ENCODE assay signal across 2 cellular contexts in the genomic region with DNA sequence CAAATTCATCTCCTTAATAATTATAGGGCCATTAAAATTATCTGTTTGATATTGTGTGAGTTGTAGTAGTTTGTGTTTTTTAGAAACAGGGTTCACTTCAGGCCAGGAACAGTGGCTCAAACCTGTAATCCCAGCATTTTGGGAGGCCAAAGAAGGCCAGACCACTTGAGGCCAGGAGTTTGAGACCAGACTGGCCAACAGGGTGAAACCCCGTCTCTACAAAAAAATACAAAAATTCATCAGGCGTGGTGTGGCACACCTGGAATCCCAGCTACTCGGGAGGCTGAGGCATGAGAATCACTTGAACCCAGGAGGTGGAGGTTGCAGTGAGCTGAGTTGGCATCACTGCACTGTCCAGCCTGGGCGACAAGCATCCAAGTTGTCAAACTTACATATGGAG.
TF ChIP-seq lines count a peak whose summit lies in the region.

No MANE protein-coding gene starts in this region.

TF ChIP-seq in HepG2, 621 proteins besides CTCF, POLR2A, EP300 and RAD21:
- TF ChIP-seq ZNF343 (CRISPR knock-in tag; IDR thresholded peaks at IDR 0.05) (no peak), JUND (CRISPR knock-in tag; IDR thresholded peaks at IDR 0.05) (no peak), ZNF121 (CRISPR knock-in tag; IDR thresholded peaks at IDR 0.05) (0 out of 2 replicates have a peak, but pooled peaks have one; percentile 35), AGO2 (optimal IDR thresholded peaks at IDR 0.05; ENCODE audit: low read depth, low read length) (peak; percentile 25)

TF ChIP-seq in K562, 482 proteins besides CTCF, POLR2A, EP300 and RAD21:
- TF ChIP-seq NELFE (IDR thresholded peaks at IDR 0.05; ENCODE audit: insufficient read depth, insufficient read length) (no peak), TAF15 (IDR thresholded peaks at IDR 0.05; ENCODE audit: low read depth, low read length) (no peak), RNF2 (IDR thresholded peaks at IDR 0.05) (no peak), ZNF175 (CRISPR knock-in tag; IDR thresholded peaks at IDR 0.05; ENCODE audit: low read depth) (no peak), ZNF561 (CRISPR knock-in tag; conservative IDR thresholded peaks at IDR 0.05) (no peak), STAT5B (CRISPR knock-in tag; IDR thresholded peaks at IDR 0.05) (no peak), POLR2AphosphoS5 (IDR thresholded peaks at IDR 0.05; ENCODE audit: control insufficient read depth, insufficient read depth, low read depth, low read length) (peak; percentile 35; the same call in 1 of the 2 replicates), FOS (IDR thresholded peaks at IDR 0.05; ENCODE audit: extremely low read depth, insufficient read length) (no peak), ZNF76 (CRISPR knock-in tag; IDR thresholded peaks at IDR 0.05; ENCODE audit: borderline replicate concordance) (no peak), POLR2AphosphoS2 (IDR thresholded peaks at IDR 0.05; ENCODE audit: low read length) (peak; percentile 73; the same call in 1 of the 2 replicates), ZNF146 (CRISPR knock-in tag; IDR thresholded peaks at IDR 0.05; ENCODE audit: unreplicated experiment) (no peak), ZNF224 (CRISPR knock-in tag; IDR thresholded peaks at IDR 0.05) (no peak), POLR2G (IDR thresholded peaks at IDR 0.05; ENCODE audit: low read depth, low read length) (peak; percentile 63), HEY1 (CRISPR knock-in tag; IDR thresholded peaks at IDR 0.05; ENCODE audit: borderline replicate concordance) (no peak), ERF (CRISPR knock-in tag; IDR thresholded peaks at IDR 0.05) (no peak), ZNF134 (CRISPR knock-in tag; conservative IDR thresholded peaks at IDR 0.05) (no peak), ETS2 (tag; IDR thresholded peaks at IDR 0.05; ENCODE audit: borderline replicate concordance, poor library complexity, severe bottlenecking) (no peak), RBM22 (IDR thresholded peaks at IDR 0.05; ENCODE audit: low read depth, low read length, poor library complexity, severe bottlenecking) (peak; percentile 75), MBD2 (IDR thresholded peaks at IDR 0.05; ENCODE audit: borderline replicate concordance, low read depth) (no peak)
- TF ChIP-seq, protein P1, sequence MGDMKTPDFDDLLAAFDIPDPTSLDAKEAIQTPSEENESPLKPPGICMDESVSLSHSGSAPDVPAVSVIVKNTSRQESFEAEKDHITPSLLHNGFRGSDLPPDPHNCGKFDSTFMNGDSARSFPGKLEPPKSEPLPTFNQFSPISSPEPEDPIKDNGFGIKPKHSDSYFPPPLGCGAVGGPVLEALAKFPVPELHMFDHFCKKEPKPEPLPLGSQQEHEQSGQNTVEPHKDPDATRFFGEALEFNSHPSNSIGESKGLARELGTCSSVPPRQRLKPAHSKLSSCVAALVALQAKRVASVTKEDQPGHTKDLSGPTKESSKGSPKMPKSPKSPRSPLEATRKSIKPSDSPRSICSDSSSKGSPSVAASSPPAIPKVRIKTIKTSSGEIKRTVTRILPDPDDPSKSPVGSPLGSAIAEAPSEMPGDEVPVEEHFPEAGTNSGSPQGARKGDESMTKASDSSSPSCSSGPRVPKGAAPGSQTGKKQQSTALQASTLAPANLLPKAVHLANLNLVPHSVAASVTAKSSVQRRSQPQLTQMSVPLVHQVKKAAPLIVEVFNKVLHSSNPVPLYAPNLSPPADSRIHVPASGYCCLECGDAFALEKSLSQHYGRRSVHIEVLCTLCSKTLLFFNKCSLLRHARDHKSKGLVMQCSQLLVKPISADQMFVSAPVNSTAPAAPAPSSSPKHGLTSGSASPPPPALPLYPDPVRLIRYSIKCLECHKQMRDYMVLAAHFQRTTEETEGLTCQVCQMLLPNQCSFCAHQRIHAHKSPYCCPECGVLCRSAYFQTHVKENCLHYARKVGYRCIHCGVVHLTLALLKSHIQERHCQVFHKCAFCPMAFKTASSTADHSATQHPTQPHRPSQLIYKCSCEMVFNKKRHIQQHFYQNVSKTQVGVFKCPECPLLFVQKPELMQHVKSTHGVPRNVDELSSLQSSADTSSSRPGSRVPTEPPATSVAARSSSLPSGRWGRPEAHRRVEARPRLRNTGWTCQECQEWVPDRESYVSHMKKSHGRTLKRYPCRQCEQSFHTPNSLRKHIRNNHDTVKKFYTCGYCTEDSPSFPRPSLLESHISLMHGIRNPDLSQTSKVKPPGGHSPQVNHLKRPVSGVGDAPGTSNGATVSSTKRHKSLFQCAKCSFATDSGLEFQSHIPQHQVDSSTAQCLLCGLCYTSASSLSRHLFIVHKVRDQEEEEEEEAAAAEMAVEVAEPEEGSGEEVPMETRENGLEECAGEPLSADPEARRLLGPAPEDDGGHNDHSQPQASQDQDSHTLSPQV (IDR thresholded peaks at IDR 0.05), result no peak
- TF ChIP-seq, protein P2, sequence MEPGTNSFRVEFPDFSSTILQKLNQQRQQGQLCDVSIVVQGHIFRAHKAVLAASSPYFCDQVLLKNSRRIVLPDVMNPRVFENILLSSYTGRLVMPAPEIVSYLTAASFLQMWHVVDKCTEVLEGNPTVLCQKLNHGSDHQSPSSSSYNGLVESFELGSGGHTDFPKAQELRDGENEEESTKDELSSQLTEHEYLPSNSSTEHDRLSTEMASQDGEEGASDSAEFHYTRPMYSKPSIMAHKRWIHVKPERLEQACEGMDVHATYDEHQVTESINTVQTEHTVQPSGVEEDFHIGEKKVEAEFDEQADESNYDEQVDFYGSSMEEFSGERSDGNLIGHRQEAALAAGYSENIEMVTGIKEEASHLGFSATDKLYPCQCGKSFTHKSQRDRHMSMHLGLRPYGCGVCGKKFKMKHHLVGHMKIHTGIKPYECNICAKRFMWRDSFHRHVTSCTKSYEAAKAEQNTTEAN (CRISPR knock-in tag; IDR thresholded peaks at IDR 0.05), result no peak
- TF ChIP-seq, protein P3, sequence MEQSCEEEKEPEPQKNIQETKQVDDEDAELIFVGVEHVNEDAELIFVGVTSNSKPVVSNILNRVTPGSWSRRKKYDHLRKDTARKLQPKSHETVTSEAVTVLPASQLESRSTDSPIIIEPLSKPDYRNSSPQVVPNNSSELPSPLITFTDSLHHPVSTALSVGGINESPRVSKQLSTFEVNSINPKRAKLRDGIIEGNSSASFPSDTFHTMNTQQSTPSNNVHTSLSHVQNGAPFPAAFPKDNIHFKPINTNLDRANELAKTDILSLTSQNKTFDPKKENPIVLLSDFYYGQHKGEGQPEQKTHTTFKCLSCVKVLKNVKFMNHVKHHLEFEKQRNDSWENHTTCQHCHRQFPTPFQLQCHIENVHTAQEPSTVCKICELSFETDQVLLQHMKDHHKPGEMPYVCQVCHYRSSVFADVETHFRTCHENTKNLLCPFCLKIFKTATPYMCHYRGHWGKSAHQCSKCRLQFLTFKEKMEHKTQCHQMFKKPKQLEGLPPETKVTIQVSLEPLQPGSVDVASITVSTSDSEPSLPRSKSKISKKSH (CRISPR knock-in tag; IDR thresholded peaks at IDR 0.05), result no peak
- TF ChIP-seq, protein P4, sequence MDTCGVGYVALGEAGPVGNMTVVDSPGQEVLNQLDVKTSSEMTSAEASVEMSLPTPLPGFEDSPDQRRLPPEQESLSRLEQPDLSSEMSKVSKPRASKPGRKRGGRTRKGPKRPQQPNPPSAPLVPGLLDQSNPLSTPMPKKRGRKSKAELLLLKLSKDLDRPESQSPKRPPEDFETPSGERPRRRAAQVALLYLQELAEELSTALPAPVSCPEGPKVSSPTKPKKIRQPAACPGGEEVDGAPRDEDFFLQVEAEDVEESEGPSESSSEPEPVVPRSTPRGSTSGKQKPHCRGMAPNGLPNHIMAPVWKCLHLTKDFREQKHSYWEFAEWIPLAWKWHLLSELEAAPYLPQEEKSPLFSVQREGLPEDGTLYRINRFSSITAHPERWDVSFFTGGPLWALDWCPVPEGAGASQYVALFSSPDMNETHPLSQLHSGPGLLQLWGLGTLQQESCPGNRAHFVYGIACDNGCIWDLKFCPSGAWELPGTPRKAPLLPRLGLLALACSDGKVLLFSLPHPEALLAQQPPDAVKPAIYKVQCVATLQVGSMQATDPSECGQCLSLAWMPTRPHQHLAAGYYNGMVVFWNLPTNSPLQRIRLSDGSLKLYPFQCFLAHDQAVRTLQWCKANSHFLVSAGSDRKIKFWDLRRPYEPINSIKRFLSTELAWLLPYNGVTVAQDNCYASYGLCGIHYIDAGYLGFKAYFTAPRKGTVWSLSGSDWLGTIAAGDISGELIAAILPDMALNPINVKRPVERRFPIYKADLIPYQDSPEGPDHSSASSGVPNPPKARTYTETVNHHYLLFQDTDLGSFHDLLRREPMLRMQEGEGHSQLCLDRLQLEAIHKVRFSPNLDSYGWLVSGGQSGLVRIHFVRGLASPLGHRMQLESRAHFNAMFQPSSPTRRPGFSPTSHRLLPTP (IDR thresholded peaks at IDR 0.05; ENCODE audit: borderline replicate concordance, extremely low read depth, insufficient read length), result no peak
- TF ChIP-seq, protein P5, sequence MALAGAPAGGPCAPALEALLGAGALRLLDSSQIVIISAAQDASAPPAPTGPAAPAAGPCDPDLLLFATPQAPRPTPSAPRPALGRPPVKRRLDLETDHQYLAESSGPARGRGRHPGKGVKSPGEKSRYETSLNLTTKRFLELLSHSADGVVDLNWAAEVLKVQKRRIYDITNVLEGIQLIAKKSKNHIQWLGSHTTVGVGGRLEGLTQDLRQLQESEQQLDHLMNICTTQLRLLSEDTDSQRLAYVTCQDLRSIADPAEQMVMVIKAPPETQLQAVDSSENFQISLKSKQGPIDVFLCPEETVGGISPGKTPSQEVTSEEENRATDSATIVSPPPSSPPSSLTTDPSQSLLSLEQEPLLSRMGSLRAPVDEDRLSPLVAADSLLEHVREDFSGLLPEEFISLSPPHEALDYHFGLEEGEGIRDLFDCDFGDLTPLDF (CRISPR knock-in tag; IDR thresholded peaks at IDR 0.05), result no peak
- TF ChIP-seq, protein P6, sequence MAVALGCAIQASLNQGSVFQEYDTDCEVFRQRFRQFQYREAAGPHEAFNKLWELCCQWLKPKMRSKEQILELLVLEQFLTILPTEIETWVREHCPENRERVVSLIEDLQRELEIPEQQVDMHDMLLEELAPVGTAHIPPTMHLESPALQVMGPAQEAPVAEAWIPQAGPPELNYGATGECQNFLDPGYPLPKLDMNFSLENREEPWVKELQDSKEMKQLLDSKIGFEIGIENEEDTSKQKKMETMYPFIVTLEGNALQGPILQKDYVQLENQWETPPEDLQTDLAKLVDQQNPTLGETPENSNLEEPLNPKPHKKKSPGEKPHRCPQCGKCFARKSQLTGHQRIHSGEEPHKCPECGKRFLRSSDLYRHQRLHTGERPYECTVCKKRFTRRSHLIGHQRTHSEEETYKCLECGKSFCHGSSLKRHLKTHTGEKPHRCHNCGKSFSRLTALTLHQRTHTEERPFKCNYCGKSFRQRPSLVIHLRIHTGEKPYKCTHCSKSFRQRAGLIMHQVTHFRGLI (CRISPR knock-in tag; IDR thresholded peaks at IDR 0.05), result no peak
- TF ChIP-seq, protein P7, sequence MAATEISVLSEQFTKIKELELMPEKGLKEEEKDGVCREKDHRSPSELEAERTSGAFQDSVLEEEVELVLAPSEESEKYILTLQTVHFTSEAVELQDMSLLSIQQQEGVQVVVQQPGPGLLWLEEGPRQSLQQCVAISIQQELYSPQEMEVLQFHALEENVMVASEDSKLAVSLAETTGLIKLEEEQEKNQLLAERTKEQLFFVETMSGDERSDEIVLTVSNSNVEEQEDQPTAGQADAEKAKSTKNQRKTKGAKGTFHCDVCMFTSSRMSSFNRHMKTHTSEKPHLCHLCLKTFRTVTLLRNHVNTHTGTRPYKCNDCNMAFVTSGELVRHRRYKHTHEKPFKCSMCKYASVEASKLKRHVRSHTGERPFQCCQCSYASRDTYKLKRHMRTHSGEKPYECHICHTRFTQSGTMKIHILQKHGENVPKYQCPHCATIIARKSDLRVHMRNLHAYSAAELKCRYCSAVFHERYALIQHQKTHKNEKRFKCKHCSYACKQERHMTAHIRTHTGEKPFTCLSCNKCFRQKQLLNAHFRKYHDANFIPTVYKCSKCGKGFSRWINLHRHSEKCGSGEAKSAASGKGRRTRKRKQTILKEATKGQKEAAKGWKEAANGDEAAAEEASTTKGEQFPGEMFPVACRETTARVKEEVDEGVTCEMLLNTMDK (IDR thresholded peaks at IDR 0.05; ENCODE audit: borderline replicate concordance, insufficient read depth, low read depth, low read length, poor library complexity, severe bottlenecking), result no peak
